ENCODE assay signal across 6 cellular contexts in genomic region chr12:25395227-25395626, GRCh38.
"Had no signal": no experiment of that assay in that cellular context is flagged by ENCODE, and none has a peak within 500 bp of the region (broad histone marks: within the 10 kb centered on the region; RNA-seq: fewer than 3 reads in every experiment).

No MANE protein-coding gene starts in this region.

- H3K27ac ChIP-seq: HL-60 had no signal

- DNase-seq: IMR-90, KBM-7, KG1 had no signal

- H3K4me3 ChIP-seq: K562 had no signal

- ATAC-seq: HepG2, K562 had no signal
